In the genomic region with DNA sequence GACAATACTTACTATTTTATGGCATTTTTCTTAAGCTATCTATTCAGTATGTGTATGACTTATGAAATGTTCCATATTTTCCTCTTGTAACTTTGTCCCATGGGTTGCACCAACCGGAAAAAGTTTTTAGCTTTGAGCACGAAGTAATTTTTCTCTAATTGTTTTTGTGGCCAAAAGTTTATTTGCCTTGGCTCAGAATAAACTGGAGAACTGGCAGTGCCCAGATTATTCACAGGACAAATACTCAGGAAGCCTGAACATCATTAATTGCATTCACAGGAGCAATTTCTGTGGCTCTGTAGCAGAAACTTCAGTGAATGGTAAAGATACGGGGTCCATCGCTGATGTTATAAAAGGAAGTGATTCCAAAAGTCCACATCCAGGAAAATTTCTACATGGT, we compare ENCODE assay signal across 28 cellular contexts.
DNase-seq lines count a peak whose midpoint lies in the region; ATAC-seq, FAIRE-seq and TF ChIP-seq lines count a peak whose summit lies in the region.
"Had no signal": no experiment of that assay in that cellular context is flagged by ENCODE, and none has a peak within 500 bp of the region (broad histone marks: within the 10 kb centered on the region; RNA-seq: fewer than 3 reads in every experiment).

No MANE protein-coding gene starts in this region.

- no peak overlapping the region for H3K4me3 Mint-ChIP-seq in activated T-cell treated with anti-CD3 and anti-CD28 coated beads, Interleukin-2, amount 50 U/mL, for 4 hours
- H3K4me3 Mint-ChIP-seq: activated CD8-positive, alpha-beta T cell treated with anti-CD3 and anti-CD28 coated beads for 36 hours; memory B cell had no signal

- TF ChIP-seq EP300 in HepG2 (IDR thresholded peaks at IDR 0.05; ENCODE audit: low read depth in 2 of 2, low read length in 2 of 2) (no peak), HepG2 (CRISPR knock-in tag; IDR thresholded peaks at IDR 0.05; ENCODE audit: borderline replicate concordance) (no peak)

- H3K27ac ChIP-seq in right lobe of liver (no peak overlapping the region), HepG2 (ENCODE audit: extremely low read length, insufficient read depth, low read length) (no peak overlapping the region), aorta (ENCODE audit: low read depth in 1 of 2, low read length in 2 of 2) (peak overlapping the region in 1 of 2 donors; percentile 31)
- H3K27ac ChIP-seq: epithelial cell of prostate, PC-9 had no signal

- H3K4me3 ChIP-seq in right lobe of liver (no peak overlapping the region), HepG2 (replicated peaks in 1 of 3; ENCODE audit: insufficient read depth in 1 of 3, low read depth in 2 of 3, low read length in 3 of 3) (no peak overlapping the region), astrocyte of the spinal cord (ENCODE audit: low read depth, low read length) (no peak overlapping the region), aorta (ENCODE audit: low read length in 2 of 2) (no peak overlapping the region)
- H3K4me3 ChIP-seq: PC-9 had no signal

- H3K36me3 ChIP-seq in right lobe of liver (no peaks in the 10 kb centered on the region), HepG2 (replicated peaks in 1 of 2; ENCODE audit: control insufficient read depth in 1 of 2, insufficient read depth in 2 of 2, low read length in 2 of 2) (no peaks in the 10 kb centered on the region), aorta (ENCODE audit: control insufficient read depth in 1 of 2, insufficient read depth in 2 of 2, low read length in 1 of 2) (peaks cover 0 to 4% of the 10 kb centered on the region in 2 donors)

- H3K9me3 ChIP-seq in right lobe of liver (no peaks in the 10 kb centered on the region), HepG2 (ENCODE audit: low read length) (no peaks in the 10 kb centered on the region), aorta (ENCODE audit: control insufficient read depth, low read length) (no peaks in the 10 kb centered on the region)

- DNase-seq in right lobe of liver (no peak), HepG2 (ENCODE audit: low spot score) (no peak), astrocyte of the spinal cord (ENCODE audit: low read depth, low spot score) (peak; percentile 41), glomerular endothelial cell (ENCODE audit: extremely low read depth, low read depth, low spot score) (peak; percentile 7), aorta (no peak)
- no peak for DNase-seq in activated T-cell treated with anti-CD3 and anti-CD28 coated beads, Interleukin-2, amount 50 U/mL, for 4 hours
- DNase-seq: activated CD8-positive, alpha-beta T cell treated with anti-CD3 and anti-CD28 coated beads for 36 hours; activated gamma-delta T cell; activated T-cell treated with anti-CD3 and anti-CD28 coated beads for 4 hours; C1 segment of cervical spinal cord; Calu3; caudate nucleus; KG1; NCI-H1092; NCI-H187 treated with DMSO at 0.1 percent for 48 hours; NCI-H2227 treated with DMSO at 0.1 percent for 48 hours; occipital lobe; PC-9; right cardiac atrium; SHP77; stimulated activated CD8-positive, alpha-beta memory T cell treated with anti-CD3 and anti-CD28 coated beads, Interleukin-4, amount 100 ng/mL, for 48 hours; T1000 had no signal

- BruUV-seq in HepG2 (replicated peaks; lab: Mats Ljungman, UMichigan) = no TSS peak

- H3K36me3 Mint-ChIP-seq in activated T-cell treated with anti-CD3 and anti-CD28 coated beads, Interleukin-2, amount 50 U/mL, for 4 hours (ENCODE audit: insufficient read depth) = peaks cover 1% of the 10 kb centered on the region
- H3K36me3 Mint-ChIP-seq: memory B cell had no signal

- H3K9me3 Mint-ChIP-seq in activated T-cell treated with anti-CD3 and anti-CD28 coated beads, Interleukin-2, amount 50 U/mL, for 4 hours = no peaks in the 10 kb centered on the region
- H3K9me3 Mint-ChIP-seq: activated CD8-positive, alpha-beta T cell treated with anti-CD3 and anti-CD28 coated beads for 36 hours; memory B cell had no signal

- CTCF ChIA-PET in HepG2 (lab: Yijun Ruan, JAX; ENCODE audit: low intra/inter-chr PET ratio, low total read pairs) = no interaction called here

- peak; percentile 75 to 93 (median 83) for ATAC-seq in right lobe of liver
- ATAC-seq in HepG2 = no peak
- ATAC-seq in aorta (ENCODE audit: low FRiP score) = peak; percentile 36
- ATAC-seq in activated T-cell treated with anti-CD3 and anti-CD28 coated beads, Interleukin-2, amount 50 U/mL, for 4 hours = no peak
- no peak for ATAC-seq in GM19397 (IDR thresholded peaks at IDR 0.05; ENCODE audit: unreplicated experiment)
- no peak for ATAC-seq in GM18870 (IDR thresholded peaks at IDR 0.05; ENCODE audit: unreplicated experiment)
- ATAC-seq: activated CD8-positive, alpha-beta T cell treated with anti-CD3 and anti-CD28 coated beads for 36 hours; right cardiac atrium had no signal

- H4K20me1 ChIP-seq in HepG2 (ENCODE audit: insufficient read depth, low read length) = no peaks in the 10 kb centered on the region

- H3K4me1 Mint-ChIP-seq in activated T-cell treated with anti-CD3 and anti-CD28 coated beads, Interleukin-2, amount 50 U/mL, for 4 hours (ENCODE audit: low read depth) = no peaks in the 10 kb centered on the region
- H3K4me1 Mint-ChIP-seq: memory B cell had no signal

- TF ChIP-seq POLR2A in right lobe of liver (IDR thresholded peaks at IDR 0.05) (no peak), HepG2 (IDR thresholded peaks at IDR 0.05; ENCODE audit: insufficient read depth in 1 of 2, low read depth in 2 of 2, low read length in 2 of 2) (no peak)

- POLR2A ChIA-PET in HepG2 (lab: Yijun Ruan, JAX) = no interaction called here

- no peak for FAIRE-seq in HepG2 (lab: Jason Lieb, UNC)
- FAIRE-seq: A204.1, GM18507 had no signal

- H3K79me2 ChIP-seq in HepG2 (ENCODE audit: insufficient read depth, low read length) = no peaks in the 10 kb centered on the region

- in situ Hi-C loops in HepG2 (cut with HindIII; ENCODE audit: extremely low pct_ligation_motif_present, low pct_unique_long_range_greater_than_20kb) (no loop called here), astrocyte of the spinal cord (cut with HindIII; ENCODE audit: low sequenced_read_pairs) (no loop called here)

- TF ChIP-seq RAD21 in HepG2 (CRISPR knock-in tag; IDR thresholded peaks at IDR 0.05) = no peak

- WGBS in right lobe of liver (ENCODE audit: insufficient coverage, low coverage, low lambda C conversion rate, missing lambda C conversion rate) = 30% methylated on average over 4 of the region's 4 CpGs
- WGBS in HepG2 (ENCODE audit: low lambda C conversion rate) = 46% methylated on average over 4 of the region's 4 CpGs
- WGBS in aorta, 2 donors = 7 to 8% methylated on average over 4 of the region's 4 CpGs

- no peak overlapping the region for H3K4me2 ChIP-seq in HepG2 (ENCODE audit: low read depth, low read length)
- H3K4me2 ChIP-seq: PC-9 had no signal

- intact Hi-C loops in right lobe of liver (cut with DNase I) = no loop called here
- intact Hi-C loops in HepG2 (cut with micrococcal nuclease; ENCODE audit: unreplicated experiment) = no loop called here
- intact Hi-C loops in aorta (cut with DNase I) = no loop called here

- H3K27me3 ChIP-seq in right lobe of liver (no peaks in the 10 kb centered on the region), HepG2 (ENCODE audit: control insufficient read depth in 1 of 2, insufficient read depth in 2 of 2, low read length in 2 of 2) (no peaks in the 10 kb centered on the region), aorta (ENCODE audit: control insufficient read depth in 1 of 2, insufficient read depth in 2 of 2, low read length in 1 of 2) (no peaks in the 10 kb centered on the region)

- no peak overlapping the region for H2AFZ ChIP-seq in HepG2 (ENCODE audit: low read length)
- H2AFZ ChIP-seq: PC-9 had no signal

- no peaks in the 10 kb centered on the region for H3K27me3 Mint-ChIP-seq in activated T-cell treated with anti-CD3 and anti-CD28 coated beads, Interleukin-2, amount 50 U/mL, for 4 hours (ENCODE audit: low read depth)
- H3K27me3 Mint-ChIP-seq: activated CD8-positive, alpha-beta T cell treated with anti-CD3 and anti-CD28 coated beads for 36 hours had no signal

- TF ChIP-seq CTCF in right lobe of liver (IDR thresholded peaks at IDR 0.05) (no peak), HepG2 (CRISPR knock-in tag; IDR thresholded peaks at IDR 0.05) (no peak), astrocyte of the spinal cord (IDR thresholded peaks at IDR 0.05; ENCODE audit: low read depth, low read length) (no peak)

- no peak overlapping the region for H3K9ac ChIP-seq in HepG2 (ENCODE audit: insufficient read depth, low read depth, low read length)

- H3K4me1 ChIP-seq in right lobe of liver (peaks cover 0 to 7% (median 0%) of the 10 kb centered on the region in 4 donors), HepG2 (ENCODE audit: insufficient read depth, low read length) (no peaks in the 10 kb centered on the region), aorta (ENCODE audit: control insufficient read depth in 1 of 2, insufficient read depth in 2 of 2, low read length in 2 of 2) (peaks cover 0 to 1% of the 10 kb centered on the region in 2 donors)

TF ChIP-seq in HepG2, 621 proteins besides CTCF, POLR2A, EP300 and RAD21 (continues in another document):
- TF ChIP-seq ZNF816 (CRISPR knock-in tag; IDR thresholded peaks at IDR 0.05; ENCODE audit: borderline replicate concordance) (no peak), ZNF10 (CRISPR knock-in tag; IDR thresholded peaks at IDR 0.05; ENCODE audit: borderline replicate concordance, low read depth) (no peak)
- TF ChIP-seq, protein P1, sequence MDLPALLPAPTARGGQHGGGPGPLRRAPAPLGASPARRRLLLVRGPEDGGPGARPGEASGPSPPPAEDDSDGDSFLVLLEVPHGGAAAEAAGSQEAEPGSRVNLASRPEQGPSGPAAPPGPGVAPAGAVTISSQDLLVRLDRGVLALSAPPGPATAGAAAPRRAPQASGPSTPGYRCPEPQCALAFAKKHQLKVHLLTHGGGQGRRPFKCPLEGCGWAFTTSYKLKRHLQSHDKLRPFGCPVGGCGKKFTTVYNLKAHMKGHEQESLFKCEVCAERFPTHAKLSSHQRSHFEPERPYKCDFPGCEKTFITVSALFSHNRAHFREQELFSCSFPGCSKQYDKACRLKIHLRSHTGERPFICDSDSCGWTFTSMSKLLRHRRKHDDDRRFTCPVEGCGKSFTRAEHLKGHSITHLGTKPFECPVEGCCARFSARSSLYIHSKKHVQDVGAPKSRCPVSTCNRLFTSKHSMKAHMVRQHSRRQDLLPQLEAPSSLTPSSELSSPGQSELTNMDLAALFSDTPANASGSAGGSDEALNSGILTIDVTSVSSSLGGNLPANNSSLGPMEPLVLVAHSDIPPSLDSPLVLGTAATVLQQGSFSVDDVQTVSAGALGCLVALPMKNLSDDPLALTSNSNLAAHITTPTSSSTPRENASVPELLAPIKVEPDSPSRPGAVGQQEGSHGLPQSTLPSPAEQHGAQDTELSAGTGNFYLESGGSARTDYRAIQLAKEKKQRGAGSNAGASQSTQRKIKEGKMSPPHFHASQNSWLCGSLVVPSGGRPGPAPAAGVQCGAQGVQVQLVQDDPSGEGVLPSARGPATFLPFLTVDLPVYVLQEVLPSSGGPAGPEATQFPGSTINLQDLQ (CRISPR knock-in tag; IDR thresholded peaks at IDR 0.05) = no peak

Comparison
In these comparisons a context has a peak if more than half of its experiments do, and no peak if none do; other contexts are left out.
1. ATAC-seq: peak in right lobe of liver (4 of 4) and aorta (single experiment); none in HepG2 (single experiment), activated T-cell treated with anti-CD3 and anti-CD28 coated beads, Interleukin-2, amount 50 U/mL, for 4 hours (0 of 2), GM19397 (single experiment) and GM18870 (single experiment).
2. DNase-seq: peak in astrocyte of the spinal cord (single experiment) and glomerular endothelial cell (single experiment); none in right lobe of liver (0 of 3), HepG2 (single experiment), aorta (0 of 2) and activated T-cell treated with anti-CD3 and anti-CD28 coated beads, Interleukin-2, amount 50 U/mL, for 4 hours (single experiment).